ENCODE assay signal across 1 cellular context in the genomic region with DNA sequence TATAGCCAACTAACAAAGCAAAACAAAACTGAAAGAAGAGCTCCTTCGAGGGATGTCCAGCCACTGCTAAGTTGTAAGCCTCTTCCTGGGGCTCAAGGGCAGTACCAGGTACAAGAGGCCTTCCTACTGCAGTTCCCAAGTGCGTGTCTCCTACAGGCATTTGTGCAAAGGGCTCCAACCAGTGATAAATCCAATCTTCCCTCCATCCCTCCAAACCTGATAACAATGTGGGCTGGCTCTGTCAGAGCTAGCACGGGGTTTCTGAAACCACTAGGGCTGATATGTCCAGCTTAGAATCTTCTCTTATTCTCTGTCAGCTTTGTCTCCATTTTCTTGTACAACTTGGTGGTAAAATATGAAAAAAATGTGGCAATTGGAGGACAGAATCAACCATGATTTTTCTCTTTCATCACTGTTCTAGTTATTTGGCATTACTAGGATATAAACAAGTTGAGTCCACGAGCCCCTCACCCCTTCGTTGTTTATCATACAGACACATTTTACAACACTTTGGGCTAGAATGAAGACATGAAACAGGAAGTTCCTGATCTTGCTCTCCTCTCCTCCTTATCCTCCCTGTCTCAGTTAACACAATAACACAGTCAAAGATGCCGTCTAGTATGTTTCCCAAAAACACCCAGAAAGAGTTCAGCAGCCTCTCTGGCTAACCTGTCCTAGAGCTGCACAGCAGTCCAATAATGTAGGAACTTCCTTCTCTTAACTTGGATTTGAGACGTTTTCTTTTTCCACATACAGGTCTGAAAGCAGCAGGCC.
A peak's percentile ranks its signal among the peaks of the same experiment; 100 is the strongest.
TF ChIP-seq lines count a peak whose summit lies in the region.

No MANE protein-coding gene starts in this region.

TF ChIP-seq in K562, 482 proteins besides CTCF, POLR2A, EP300 and RAD21 (continued from another document):
- TF ChIP-seq, protein P1, sequence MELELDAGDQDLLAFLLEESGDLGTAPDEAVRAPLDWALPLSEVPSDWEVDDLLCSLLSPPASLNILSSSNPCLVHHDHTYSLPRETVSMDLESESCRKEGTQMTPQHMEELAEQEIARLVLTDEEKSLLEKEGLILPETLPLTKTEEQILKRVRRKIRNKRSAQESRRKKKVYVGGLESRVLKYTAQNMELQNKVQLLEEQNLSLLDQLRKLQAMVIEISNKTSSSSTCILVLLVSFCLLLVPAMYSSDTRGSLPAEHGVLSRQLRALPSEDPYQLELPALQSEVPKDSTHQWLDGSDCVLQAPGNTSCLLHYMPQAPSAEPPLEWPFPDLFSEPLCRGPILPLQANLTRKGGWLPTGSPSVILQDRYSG (tag; conservative IDR thresholded peaks at IDR 0.05; ENCODE audit: low read depth): peak; percentile 54; the same call in 1 of the 2 replicates
- TF ChIP-seq, protein P2, sequence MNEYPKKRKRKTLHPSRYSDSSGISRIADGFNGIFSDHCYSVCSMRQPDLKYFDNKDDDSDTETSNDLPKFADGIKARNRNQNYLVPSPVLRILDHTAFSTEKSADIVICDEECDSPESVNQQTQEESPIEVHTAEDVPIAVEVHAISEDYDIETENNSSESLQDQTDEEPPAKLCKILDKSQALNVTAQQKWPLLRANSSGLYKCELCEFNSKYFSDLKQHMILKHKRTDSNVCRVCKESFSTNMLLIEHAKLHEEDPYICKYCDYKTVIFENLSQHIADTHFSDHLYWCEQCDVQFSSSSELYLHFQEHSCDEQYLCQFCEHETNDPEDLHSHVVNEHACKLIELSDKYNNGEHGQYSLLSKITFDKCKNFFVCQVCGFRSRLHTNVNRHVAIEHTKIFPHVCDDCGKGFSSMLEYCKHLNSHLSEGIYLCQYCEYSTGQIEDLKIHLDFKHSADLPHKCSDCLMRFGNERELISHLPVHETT (CRISPR knock-in tag; conservative IDR thresholded peaks at IDR 0.05 in 1 of 2, IDR thresholded peaks at IDR 0.05 in 1 of 2): peak in 1 of 2 experiments; percentile 42; a peak in 1 of 4 replicates
- TF ChIP-seq EWSR1 (IDR thresholded peaks at IDR 0.05; ENCODE audit: borderline replicate concordance, low read depth, partially characterized antibody) (no peak), NBN (IDR thresholded peaks at IDR 0.05; ENCODE audit: low read depth) (no peak), PTRF (tag; IDR thresholded peaks at IDR 0.05) (0 out of 2 replicates have a peak, but pooled peaks have one; percentile 32), STAG1 (CRISPR knock-in tag; IDR thresholded peaks at IDR 0.05; ENCODE audit: borderline replicate concordance) (no peak), ZZZ3 (IDR thresholded peaks at IDR 0.05) (no peak), ZNF175 (CRISPR knock-in tag; IDR thresholded peaks at IDR 0.05; ENCODE audit: low read depth) (peak; percentile 68; the same call in 1 of the 2 replicates), MAFG (tag; conservative IDR thresholded peaks at IDR 0.05) (no peak), ZFX (CRISPR knock-in tag; IDR thresholded peaks at IDR 0.05) (peak; percentile 41; the same call in 1 of the 2 replicates), TEAD2 (tag; IDR thresholded peaks at IDR 0.05) (0 out of 2 replicates have a peak, but pooled peaks have one; percentile 9), SMARCA4 (IDR thresholded peaks at IDR 0.05) (0 out of 2 replicates have a peak, but pooled peaks have one; percentile 22), ZNF589 (CRISPR knock-in tag; IDR thresholded peaks at IDR 0.05; ENCODE audit: low read depth) (peak; percentile 55; the same call in 1 of the 2 replicates), RCOR1 (IDR thresholded peaks at IDR 0.05; ENCODE audit: borderline replicate concordance in 1 of 2, low read depth in 2 of 2, low read length in 2 of 2) (peak in 1 of 2 experiments; percentile 89; a peak in 2 of 4 replicates), ETV5 (CRISPR knock-in tag; IDR thresholded peaks at IDR 0.05; ENCODE audit: low read depth) (no peak), ELF2 (CRISPR knock-in tag; IDR thresholded peaks at IDR 0.05) (peak; percentile 65; the same call in 1 of the 2 replicates), NFRKB (IDR thresholded peaks at IDR 0.05; ENCODE audit: low read depth) (0 out of 2 replicates have a peak, but pooled peaks have one; percentile 1)
- TF ChIP-seq, protein P3, sequence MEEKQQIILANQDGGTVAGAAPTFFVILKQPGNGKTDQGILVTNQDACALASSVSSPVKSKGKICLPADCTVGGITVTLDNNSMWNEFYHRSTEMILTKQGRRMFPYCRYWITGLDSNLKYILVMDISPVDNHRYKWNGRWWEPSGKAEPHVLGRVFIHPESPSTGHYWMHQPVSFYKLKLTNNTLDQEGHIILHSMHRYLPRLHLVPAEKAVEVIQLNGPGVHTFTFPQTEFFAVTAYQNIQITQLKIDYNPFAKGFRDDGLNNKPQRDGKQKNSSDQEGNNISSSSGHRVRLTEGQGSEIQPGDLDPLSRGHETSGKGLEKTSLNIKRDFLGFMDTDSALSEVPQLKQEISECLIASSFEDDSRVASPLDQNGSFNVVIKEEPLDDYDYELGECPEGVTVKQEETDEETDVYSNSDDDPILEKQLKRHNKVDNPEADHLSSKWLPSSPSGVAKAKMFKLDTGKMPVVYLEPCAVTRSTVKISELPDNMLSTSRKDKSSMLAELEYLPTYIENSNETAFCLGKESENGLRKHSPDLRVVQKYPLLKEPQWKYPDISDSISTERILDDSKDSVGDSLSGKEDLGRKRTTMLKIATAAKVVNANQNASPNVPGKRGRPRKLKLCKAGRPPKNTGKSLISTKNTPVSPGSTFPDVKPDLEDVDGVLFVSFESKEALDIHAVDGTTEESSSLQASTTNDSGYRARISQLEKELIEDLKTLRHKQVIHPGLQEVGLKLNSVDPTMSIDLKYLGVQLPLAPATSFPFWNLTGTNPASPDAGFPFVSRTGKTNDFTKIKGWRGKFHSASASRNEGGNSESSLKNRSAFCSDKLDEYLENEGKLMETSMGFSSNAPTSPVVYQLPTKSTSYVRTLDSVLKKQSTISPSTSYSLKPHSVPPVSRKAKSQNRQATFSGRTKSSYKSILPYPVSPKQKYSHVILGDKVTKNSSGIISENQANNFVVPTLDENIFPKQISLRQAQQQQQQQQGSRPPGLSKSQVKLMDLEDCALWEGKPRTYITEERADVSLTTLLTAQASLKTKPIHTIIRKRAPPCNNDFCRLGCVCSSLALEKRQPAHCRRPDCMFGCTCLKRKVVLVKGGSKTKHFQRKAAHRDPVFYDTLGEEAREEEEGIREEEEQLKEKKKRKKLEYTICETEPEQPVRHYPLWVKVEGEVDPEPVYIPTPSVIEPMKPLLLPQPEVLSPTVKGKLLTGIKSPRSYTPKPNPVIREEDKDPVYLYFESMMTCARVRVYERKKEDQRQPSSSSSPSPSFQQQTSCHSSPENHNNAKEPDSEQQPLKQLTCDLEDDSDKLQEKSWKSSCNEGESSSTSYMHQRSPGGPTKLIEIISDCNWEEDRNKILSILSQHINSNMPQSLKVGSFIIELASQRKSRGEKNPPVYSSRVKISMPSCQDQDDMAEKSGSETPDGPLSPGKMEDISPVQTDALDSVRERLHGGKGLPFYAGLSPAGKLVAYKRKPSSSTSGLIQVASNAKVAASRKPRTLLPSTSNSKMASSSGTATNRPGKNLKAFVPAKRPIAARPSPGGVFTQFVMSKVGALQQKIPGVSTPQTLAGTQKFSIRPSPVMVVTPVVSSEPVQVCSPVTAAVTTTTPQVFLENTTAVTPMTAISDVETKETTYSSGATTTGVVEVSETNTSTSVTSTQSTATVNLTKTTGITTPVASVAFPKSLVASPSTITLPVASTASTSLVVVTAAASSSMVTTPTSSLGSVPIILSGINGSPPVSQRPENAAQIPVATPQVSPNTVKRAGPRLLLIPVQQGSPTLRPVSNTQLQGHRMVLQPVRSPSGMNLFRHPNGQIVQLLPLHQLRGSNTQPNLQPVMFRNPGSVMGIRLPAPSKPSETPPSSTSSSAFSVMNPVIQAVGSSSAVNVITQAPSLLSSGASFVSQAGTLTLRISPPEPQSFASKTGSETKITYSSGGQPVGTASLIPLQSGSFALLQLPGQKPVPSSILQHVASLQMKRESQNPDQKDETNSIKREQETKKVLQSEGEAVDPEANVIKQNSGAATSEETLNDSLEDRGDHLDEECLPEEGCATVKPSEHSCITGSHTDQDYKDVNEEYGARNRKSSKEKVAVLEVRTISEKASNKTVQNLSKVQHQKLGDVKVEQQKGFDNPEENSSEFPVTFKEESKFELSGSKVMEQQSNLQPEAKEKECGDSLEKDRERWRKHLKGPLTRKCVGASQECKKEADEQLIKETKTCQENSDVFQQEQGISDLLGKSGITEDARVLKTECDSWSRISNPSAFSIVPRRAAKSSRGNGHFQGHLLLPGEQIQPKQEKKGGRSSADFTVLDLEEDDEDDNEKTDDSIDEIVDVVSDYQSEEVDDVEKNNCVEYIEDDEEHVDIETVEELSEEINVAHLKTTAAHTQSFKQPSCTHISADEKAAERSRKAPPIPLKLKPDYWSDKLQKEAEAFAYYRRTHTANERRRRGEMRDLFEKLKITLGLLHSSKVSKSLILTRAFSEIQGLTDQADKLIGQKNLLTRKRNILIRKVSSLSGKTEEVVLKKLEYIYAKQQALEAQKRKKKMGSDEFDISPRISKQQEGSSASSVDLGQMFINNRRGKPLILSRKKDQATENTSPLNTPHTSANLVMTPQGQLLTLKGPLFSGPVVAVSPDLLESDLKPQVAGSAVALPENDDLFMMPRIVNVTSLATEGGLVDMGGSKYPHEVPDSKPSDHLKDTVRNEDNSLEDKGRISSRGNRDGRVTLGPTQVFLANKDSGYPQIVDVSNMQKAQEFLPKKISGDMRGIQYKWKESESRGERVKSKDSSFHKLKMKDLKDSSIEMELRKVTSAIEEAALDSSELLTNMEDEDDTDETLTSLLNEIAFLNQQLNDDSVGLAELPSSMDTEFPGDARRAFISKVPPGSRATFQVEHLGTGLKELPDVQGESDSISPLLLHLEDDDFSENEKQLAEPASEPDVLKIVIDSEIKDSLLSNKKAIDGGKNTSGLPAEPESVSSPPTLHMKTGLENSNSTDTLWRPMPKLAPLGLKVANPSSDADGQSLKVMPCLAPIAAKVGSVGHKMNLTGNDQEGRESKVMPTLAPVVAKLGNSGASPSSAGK (IDR thresholded peaks at IDR 0.05): peak; percentile 44; the same call in 1 of the 2 replicates
TF ChIP-seq in K562: peak in this region for 22.
